Comparison of ENCODE assay signal across 9 cellular contexts in genomic region chr3:107985496-107985895, GRCh38.
DNase-seq lines count a peak whose midpoint lies in the region; ATAC-seq, FAIRE-seq and TF ChIP-seq lines count a peak whose summit lies in the region.
"Had no signal": no experiment of that assay in that cellular context is flagged by ENCODE, and none has a peak within 500 bp of the region (broad histone marks: within the 10 kb centered on the region; RNA-seq: fewer than 3 reads in every experiment).

No MANE protein-coding gene starts in this region.

- in situ Hi-C loops in KBM-7 (cut with MboI; ENCODE audit: low pct_unique_long_range_greater_than_20kb, low sequenced_read_pairs), result no loop called here

- peak; percentile 95 for ATAC-seq in GM21528 (IDR thresholded peaks at IDR 0.05; ENCODE audit: low FRiP score, unreplicated experiment)

- no peak for FAIRE-seq in GM12891 (lab: Jason Lieb, UNC)
- FAIRE-seq: H1 had no signal

- POLR2A ChIA-PET in HEK293T (lab: Yijun Ruan, JAX), result no interaction called here

- peak; percentile 16 for DNase-seq in GM12891 (ENCODE audit: insufficient read length, low spot score)
- peak; percentile 24 for DNase-seq in KBM-7
- peak; percentile 20 for DNase-seq in dermis blood vessel endothelial cell
- no peak for DNase-seq in putamen (ENCODE audit: low spot score)
- no peak for DNase-seq in KG1 (lab: John Stamatoyannopoulos, UW)
- no peak for DNase-seq in HEK293T (ENCODE audit: extremely low spot score)
- no peak for DNase-seq in COR-L47 (lab: John Stamatoyannopoulos, UW)

- CTCF ChIA-PET in HEK293T (lab: Yijun Ruan, JAX), result no interaction called here

- TF ChIP-seq POLR2A in GM12891 (IDR thresholded peaks at IDR 0.05; ENCODE audit: low read depth, low read length), result no peak

TF ChIP-seq in GM12891, 5 proteins besides CTCF, POLR2A, EP300 and RAD21:
- peak; percentile 92 for TF ChIP-seq SPI1 (IDR thresholded peaks at IDR 0.05; ENCODE audit: low read depth, low read length)
- TF ChIP-seq POU2F2 (IDR thresholded peaks at IDR 0.05; ENCODE audit: low read depth, low read length), result no peak

TF ChIP-seq in HEK293T, 16 proteins besides CTCF, POLR2A, EP300 and RAD21:
- TF ChIP-seq SUZ12 (IDR thresholded peaks at IDR 0.05), result no peak
- no peak for TF ChIP-seq FOXM1 (IDR thresholded peaks at IDR 0.05; ENCODE audit: borderline replicate concordance)
- no peak for TF ChIP-seq TARDBP (IDR thresholded peaks at IDR 0.05)
- no peak for TF ChIP-seq ZNF384 (IDR thresholded peaks at IDR 0.05)
TF ChIP-seq in HEK293T: peak in this region for 0.

Comparison
In these comparisons a context has a peak if more than half of its experiments do, and no peak if none do; other contexts are left out.
1. DNase-seq: peak in GM12891 (single experiment), KBM-7 (single experiment) and dermis blood vessel endothelial cell (single experiment); none in putamen (single experiment), KG1 (single experiment), HEK293T (single experiment) and COR-L47 (single experiment).